In the genomic region with DNA sequence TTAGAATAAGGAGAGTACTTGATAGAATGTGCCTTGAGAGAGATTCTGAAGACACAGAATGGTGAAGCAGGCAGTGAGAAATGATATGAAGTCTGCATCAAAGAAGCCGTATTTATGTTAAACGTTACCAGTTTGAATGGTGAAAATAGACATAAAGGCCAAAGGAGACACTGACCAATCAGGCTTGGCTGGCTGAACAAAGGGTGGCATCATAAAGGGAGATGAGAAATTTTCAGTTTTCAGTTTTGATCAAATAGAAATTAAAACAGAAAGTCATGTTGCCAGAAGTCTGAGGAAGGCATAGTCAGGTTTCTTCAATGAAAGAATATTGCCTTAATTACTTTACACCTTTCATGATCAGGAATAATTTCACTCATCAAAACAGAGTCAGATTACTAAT, we compare ENCODE assay signal across 32 cellular contexts. TPM values are rescaled to one million over a fixed set of nuclear protein-coding genes. Genes with fewer than 3 reads are reported as not detected.
DNase-seq lines count a peak whose midpoint lies in the region; ATAC-seq and TF ChIP-seq lines count a peak whose summit lies in the region.
"Had no signal": no experiment of that assay in that cellular context is flagged by ENCODE, and none has a peak within 500 bp of the region (broad histone marks: within the 10 kb centered on the region; RNA-seq: fewer than 3 reads in every experiment).

No MANE protein-coding gene starts in this region.

- WGBS in SK-N-SH (ENCODE audit: low lambda C conversion rate): 26% methylated on average over 2 of the region's 2 CpGs

- H3K36me3 Mint-ChIP-seq in activated naive CD4-positive, alpha-beta T cell treated with anti-CD3 and anti-CD28 coated beads, Interleukin-2, amount 10 ng/mL, durations not matched to agents 7 days and 5 days: no peaks in the 10 kb centered on the region
- H3K36me3 Mint-ChIP-seq: IgD-negative memory B cell had no signal

- CTCF ChIA-PET in SK-N-SH (lab: Yijun Ruan, JAX): no interaction called here
- CTCF ChIA-PET in activated naive CD4-positive, alpha-beta T cell treated with anti-CD3 and anti-CD28 coated beads, Interleukin-2, amount 10 ng/mL, durations not matched to agents 7 days and 5 days (lab: Charles Lee): no interaction called here

- no peak for TF ChIP-seq CTCF in SK-N-SH (IDR thresholded peaks at IDR 0.05)

- TF ChIP-seq RAD21 in SK-N-SH (IDR thresholded peaks at IDR 0.05; ENCODE audit: low read length): no peak

- no peak overlapping the region for H3K4me2 ChIP-seq in SK-N-SH
- H3K4me2 ChIP-seq: GM23338 had no signal

- H3K4me3 ChIP-seq in SK-N-SH (ENCODE audit: low read depth in 2 of 2, low read length in 1 of 2): no peak overlapping the region
- H3K4me3 ChIP-seq: esophagus squamous epithelium, GM23338, thoracic aorta, uterus had no signal

- H3K4me3 Mint-ChIP-seq in activated naive CD4-positive, alpha-beta T cell treated with anti-CD3 and anti-CD28 coated beads, Interleukin-2, amount 10 ng/mL, durations not matched to agents 7 days and 5 days: no peak overlapping the region
- H3K4me3 Mint-ChIP-seq: activated CD4-positive, alpha-beta T cell treated with anti-CD3 and anti-CD28 coated beads, Interleukin-2, amount 10 ng/mL, durations not matched to agents 24 days and 14 days; central memory CD8-positive, alpha-beta T cell; dendritic cell treated with granulocyte-macrophage colony-stimulating factor and Interleukin-4, amounts not matched to agents 40 ng/mL and 50 ng/mL, for 4 days; GM23338; IgD-negative memory B cell; nephron had no signal

- H2AFZ ChIP-seq in SK-N-SH (ENCODE audit: low read depth): no peak overlapping the region
- H2AFZ ChIP-seq: GM23338 had no signal

- H4K20me1 ChIP-seq in SK-N-SH (ENCODE audit: insufficient read depth): no peaks in the 10 kb centered on the region

- H3K79me2 ChIP-seq in SK-N-SH (ENCODE audit: insufficient read depth): no peaks in the 10 kb centered on the region

- no peaks in the 10 kb centered on the region; the same call in 1 of the 2 replicates for H3K27me3 ChIP-seq in SK-N-SH (ENCODE audit: insufficient read depth)
- H3K27me3 ChIP-seq: esophagus squamous epithelium, uterus had no signal

- H3K9ac ChIP-seq in SK-N-SH: no peak overlapping the region

- H3K9me3 Mint-ChIP-seq in activated naive CD4-positive, alpha-beta T cell treated with anti-CD3 and anti-CD28 coated beads, Interleukin-2, amount 10 ng/mL, durations not matched to agents 7 days and 5 days: no peaks in the 10 kb centered on the region
- H3K9me3 Mint-ChIP-seq: activated CD4-positive, alpha-beta T cell treated with anti-CD3 and anti-CD28 coated beads, Interleukin-2, amount 10 ng/mL, durations not matched to agents 24 days and 14 days; central memory CD8-positive, alpha-beta T cell; dendritic cell treated with granulocyte-macrophage colony-stimulating factor and Interleukin-4, amounts not matched to agents 40 ng/mL and 50 ng/mL, for 4 days; GM23338; IgD-negative memory B cell; nephron had no signal

- POLR2A ChIA-PET in SK-N-SH (lab: Yijun Ruan, JAX): no interaction called here

- H3K4me1 ChIP-seq in SK-N-SH (ENCODE audit: control insufficient read depth in 1 of 2, insufficient read depth in 2 of 2, low read depth in 1 of 2, low read length in 1 of 2): no peaks in the 10 kb centered on the region
- H3K4me1 ChIP-seq: esophagus squamous epithelium, uterus had no signal

- no peaks in the 10 kb centered on the region for H3K27me3 Mint-ChIP-seq in activated naive CD4-positive, alpha-beta T cell treated with anti-CD3 and anti-CD28 coated beads, Interleukin-2, amount 10 ng/mL, durations not matched to agents 7 days and 5 days
- H3K27me3 Mint-ChIP-seq: dendritic cell treated with granulocyte-macrophage colony-stimulating factor and Interleukin-4, amounts not matched to agents 40 ng/mL and 50 ng/mL, for 4 days; IgD-negative memory B cell had no signal

- no peak overlapping the region for H3K27ac Mint-ChIP-seq in activated naive CD4-positive, alpha-beta T cell treated with anti-CD3 and anti-CD28 coated beads, Interleukin-2, amount 10 ng/mL, durations not matched to agents 7 days and 5 days
- H3K27ac Mint-ChIP-seq: activated CD4-positive, alpha-beta T cell treated with anti-CD3 and anti-CD28 coated beads, Interleukin-2, amount 10 ng/mL, durations not matched to agents 24 days and 14 days; dendritic cell treated with granulocyte-macrophage colony-stimulating factor and Interleukin-4, amounts not matched to agents 40 ng/mL and 50 ng/mL, for 4 days; GM23338; IgD-negative memory B cell; nephron had no signal

- H3K4me1 Mint-ChIP-seq in activated naive CD4-positive, alpha-beta T cell treated with anti-CD3 and anti-CD28 coated beads, Interleukin-2, amount 10 ng/mL, durations not matched to agents 7 days and 5 days: no peaks in the 10 kb centered on the region
- H3K4me1 Mint-ChIP-seq: activated CD4-positive, alpha-beta T cell treated with anti-CD3 and anti-CD28 coated beads, Interleukin-2, amount 10 ng/mL, durations not matched to agents 24 days and 14 days; central memory CD8-positive, alpha-beta T cell; IgD-negative memory B cell; nephron had no signal

- DNase-seq in SK-N-SH (no peak), DMS 273 treated with DMSO at 0.1 percent for 48 hours (lab: John Stamatoyannopoulos, UW) (no peak)
- DNase-seq in activated naive CD4-positive, alpha-beta T cell treated with anti-CD3 and anti-CD28 coated beads, Interleukin-2, amount 10 ng/mL, durations not matched to agents 7 days and 5 days: no peak
- DNase-seq: 8988T; activated CD4-positive, alpha-beta T cell treated with anti-CD3 and anti-CD28 coated beads, Interleukin-2, amount 10 ng/mL, durations not matched to agents 24 days and 14 days; activated T-cell treated with anti-CD3 and anti-CD28 coated beads, Interleukin-2, amount 50 U/mL, for 48 hours; esophagus squamous epithelium; foreskin melanocyte; left cardiac atrium; NCI-H1048; NCI-H1694 treated with DMSO at 0.1 percent for 48 hours; NCI-H2171; NCI-H524; NK-92 treated with Interleukin-12 subunit alpha and Interleukin-12 subunit beta, amount 100 ng/mL, for 24 hours; PC-3; stimulated activated naive CD8-positive, alpha-beta T cell treated with anti-CD3 and anti-CD28 coated beads, Interleukin-15, Interleukin-2, amounts not matched to agents 100 U/mL and 50 U/mL, for 24 hours; T-helper 9 cell; uterus had no signal

- no peaks in the 10 kb centered on the region for H3F3A ChIP-seq in SK-N-SH (replicated peaks; ENCODE audit: insufficient read depth)

- H3K27ac ChIP-seq in SK-N-SH (ENCODE audit: low read depth in 2 of 2, low read length in 1 of 2): no peak overlapping the region
- H3K27ac ChIP-seq: esophagus squamous epithelium, thoracic aorta, uterus, VCaP had no signal

- TF ChIP-seq EP300 in SK-N-SH (IDR thresholded peaks at IDR 0.05; ENCODE audit: borderline replicate concordance in 1 of 2, low read depth in 1 of 2, low read length in 1 of 2): no peak

- no peaks in the 10 kb centered on the region for H3K36me3 ChIP-seq in SK-N-SH (replicated peaks in 1 of 2; ENCODE audit: control insufficient read depth in 1 of 2, insufficient read depth in 2 of 2, low read length in 1 of 2)
- H3K36me3 ChIP-seq: esophagus squamous epithelium, thoracic aorta, uterus had no signal

- ATAC-seq in GM18508 (IDR thresholded peaks at IDR 0.05; ENCODE audit: insufficient read depth, unreplicated experiment) (peak; percentile 91), GM19324 (IDR thresholded peaks at IDR 0.05; ENCODE audit: low FRiP score, unreplicated experiment) (peak; percentile 82), GM21619 (IDR thresholded peaks at IDR 0.05; ENCODE audit: unreplicated experiment) (peak; percentile 72), HG03432 (IDR thresholded peaks at IDR 0.05; ENCODE audit: unreplicated experiment) (peak; percentile 57), HG02981 (IDR thresholded peaks at IDR 0.05; ENCODE audit: unreplicated experiment) (no peak)
- ATAC-seq: GM23338; left cardiac atrium; PC-3; Right ventricle myocardium inferior; stimulated activated naive CD8-positive, alpha-beta T cell treated with anti-CD3 and anti-CD28 coated beads, Interleukin-15, Interleukin-2, amounts not matched to agents 100 U/mL and 50 U/mL, for 24 hours had no signal

- no peaks in the 10 kb centered on the region for H3K9me3 ChIP-seq in SK-N-SH
- H3K9me3 ChIP-seq: esophagus squamous epithelium, thoracic aorta, uterus had no signal

- H3K9me2 ChIP-seq in SK-N-SH: no peaks in the 10 kb centered on the region

TF ChIP-seq in SK-N-SH, 30 proteins besides CTCF, POLR2A, EP300 and RAD21:
- no peak for TF ChIP-seq JUND (IDR thresholded peaks at IDR 0.05)
- no peak for TF ChIP-seq TEAD4 (IDR thresholded peaks at IDR 0.05; ENCODE audit: borderline replicate concordance, insufficient read depth)
- TF ChIP-seq YY1 (IDR thresholded peaks at IDR 0.05; ENCODE audit: low read depth): no peak
- TF ChIP-seq, protein P1, sequence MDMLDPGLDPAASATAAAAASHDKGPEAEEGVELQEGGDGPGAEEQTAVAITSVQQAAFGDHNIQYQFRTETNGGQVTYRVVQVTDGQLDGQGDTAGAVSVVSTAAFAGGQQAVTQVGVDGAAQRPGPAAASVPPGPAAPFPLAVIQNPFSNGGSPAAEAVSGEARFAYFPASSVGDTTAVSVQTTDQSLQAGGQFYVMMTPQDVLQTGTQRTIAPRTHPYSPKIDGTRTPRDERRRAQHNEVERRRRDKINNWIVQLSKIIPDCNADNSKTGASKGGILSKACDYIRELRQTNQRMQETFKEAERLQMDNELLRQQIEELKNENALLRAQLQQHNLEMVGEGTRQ (IDR thresholded peaks at IDR 0.05; ENCODE audit: borderline replicate concordance, low read depth, low read length): no peak
- TF ChIP-seq TCF12 (IDR thresholded peaks at IDR 0.05): no peak
- no peak for TF ChIP-seq RFX5 (IDR thresholded peaks at IDR 0.05; ENCODE audit: low read length)
- no peak for TF ChIP-seq GATA2 (CRISPR knock-in tag; IDR thresholded peaks at IDR 0.05)
- TF ChIP-seq RCOR1 (IDR thresholded peaks at IDR 0.05; ENCODE audit: low read length): no peak
- TF ChIP-seq CHD2 (IDR thresholded peaks at IDR 0.05; ENCODE audit: low read length, partially characterized antibody): no peak
- no peak for TF ChIP-seq SMC3 (IDR thresholded peaks at IDR 0.05; ENCODE audit: low read depth, low read length)

RNA-seq across cellular contexts. Expression of gene OR51F1, which starts 6.6 kb away (rescaled TPM):
- polyA plus RNA-seq in SK-N-SH (2012; rRNA removed): not detected in 2 replicates
- not detected in 2 replicates for polyA plus RNA-seq in SK-N-SH (2012; cell fraction: cytosol; rRNA removed)
- not detected in 2 replicates for polyA plus RNA-seq in SK-N-SH (2012; cell fraction: nucleus; rRNA removed)
- polyA plus RNA-seq: adipose tissue, GM23338, IgD-negative memory B cell had no signal

RNA-seq across cellular contexts. Expression of gene OR52R1, which starts 41.1 kb away (rescaled TPM):
- polyA plus RNA-seq in SK-N-SH (2012; rRNA removed): not detected in 2 replicates
- not detected in 2 replicates for polyA plus RNA-seq in SK-N-SH (2012; cell fraction: cytosol; rRNA removed)
- not detected in 2 replicates for polyA plus RNA-seq in SK-N-SH (2012; cell fraction: nucleus; rRNA removed)
- polyA plus RNA-seq: GM23338, IgD-negative memory B cell had no signal

RNA-seq across cellular contexts. Expression of gene OR51F2, which starts 58.0 kb away (rescaled TPM):
- not detected in 2 replicates for polyA plus RNA-seq in SK-N-SH (2012; rRNA removed)
- not detected in 2 replicates for polyA plus RNA-seq in SK-N-SH (2012; cell fraction: cytosol; rRNA removed)
- polyA plus RNA-seq in SK-N-SH (2012; cell fraction: nucleus; rRNA removed): not detected in 2 replicates
- polyA plus RNA-seq: adipose tissue, GM23338, IgD-negative memory B cell had no signal

RNA-seq across cellular contexts. Expression of gene MMP26, which starts 58.5 kb away (rescaled TPM):
- not detected in 2 replicates for polyA plus RNA-seq in SK-N-SH (2012; rRNA removed)
- polyA plus RNA-seq in SK-N-SH (2012; cell fraction: cytosol; rRNA removed): not detected in 2 replicates
- not detected in 2 replicates for polyA plus RNA-seq in SK-N-SH (2012; cell fraction: nucleus; rRNA removed)
- polyA plus RNA-seq: adipose tissue, GM23338, IgD-negative memory B cell had no signal
